Comparison of ENCODE assay signal across 8 cellular contexts in genomic region chr7:108000875-108001758, GRCh38. TPM values are rescaled to one million over a fixed set of nuclear protein-coding genes. Genes with fewer than 3 reads are reported as not detected.
A peak's percentile ranks its signal among the peaks of the same experiment; 100 is the strongest.
DNase-seq lines count a peak whose midpoint lies in the region; ATAC-seq lines count a peak whose summit lies in the region.

No MANE protein-coding gene starts in this region.

- peaks cover 17 to 30% (median 24%) of the 10 kb centered on the region in 3 donors for H3K4me1 Mint-ChIP-seq in naive B cell

- H3K4me3 Mint-ChIP-seq in naive B cell, result peak overlapping the region; percentile 49 to 90 (median 76)

- H3K9me3 Mint-ChIP-seq in naive B cell, result peaks cover 0 to 5% (median 0%) of the 10 kb centered on the region in 7 donors

- H3K4me1 ChIP-seq in SJCRH30, result peaks cover 19% of the 10 kb centered on the region

- H3K27ac Mint-ChIP-seq in naive B cell, result no peak overlapping the region

- H3K27ac ChIP-seq in SJCRH30 (no peak overlapping the region), epithelial cell of prostate (peak overlapping the region; percentile 90)

- H3K36me3 ChIP-seq in SJCRH30, result peaks cover 13% of the 10 kb centered on the region; the same call in 1 of the 2 replicates

- peaks cover 0 to 7% of the 10 kb centered on the region in 2 donors for H3K36me3 Mint-ChIP-seq in naive B cell

- H3K27me3 ChIP-seq in SJCRH30, result no peaks in the 10 kb centered on the region

- peaks cover 45 to 69% (median 54%) of the 10 kb centered on the region in 3 donors for H3K27me3 Mint-ChIP-seq in naive B cell

- H3K9me3 ChIP-seq in SJCRH30 (replicated peaks), result no peaks in the 10 kb centered on the region

- DNase-seq in DMS153 treated with DMSO at 0.1 percent for 48 hours (lab: John Stamatoyannopoulos, UW; ENCODE audit: unreplicated experiment), result peak; percentile 21
- peak in 1 of 2 experiments; percentile 44 for DNase-seq in SJCRH30
- DNase-seq in epithelial cell of prostate (ENCODE audit: low read depth, low spot score), result no peak
- no peak for DNase-seq in naive B cell
- no peak for DNase-seq in T1000 (lab: John Stamatoyannopoulos, UW)
- no peak for DNase-seq in mesenteric fat pad (ENCODE audit: low spot score)
- no peak for DNase-seq in SIG-M5 treated with dmso at 0.1 percent for 504 hours (lab: John Stamatoyannopoulos, UW; ENCODE audit: unreplicated experiment)
- no peak for DNase-seq in hepatic stellate cell (ENCODE audit: low spot score)

- no peak for ATAC-seq in naive B cell (ENCODE audit: low read depth in 2 of 2)

- H3K4me3 ChIP-seq in SJCRH30, result peak overlapping the region; percentile 80

RNA-seq across cellular contexts. Expression of gene LAMB1, which starts 1.8 kb away (rescaled TPM):
- total RNA-seq in SJCRH30 (2014; rRNA removed; shearing (Covaris generic)), result 100 and 106 TPM in 2 replicates
- polyA plus RNA-seq in naive B cell (ENCODE audit: low read depth in 6 of 6), result 1 to 10 TPM in 1 of 6 donors, under 1 TPM in 1, not detected in 4; 0.82 to 1.1 TPM
- 421 TPM for total RNA-seq in mesenteric fat pad
